In the genomic region with DNA sequence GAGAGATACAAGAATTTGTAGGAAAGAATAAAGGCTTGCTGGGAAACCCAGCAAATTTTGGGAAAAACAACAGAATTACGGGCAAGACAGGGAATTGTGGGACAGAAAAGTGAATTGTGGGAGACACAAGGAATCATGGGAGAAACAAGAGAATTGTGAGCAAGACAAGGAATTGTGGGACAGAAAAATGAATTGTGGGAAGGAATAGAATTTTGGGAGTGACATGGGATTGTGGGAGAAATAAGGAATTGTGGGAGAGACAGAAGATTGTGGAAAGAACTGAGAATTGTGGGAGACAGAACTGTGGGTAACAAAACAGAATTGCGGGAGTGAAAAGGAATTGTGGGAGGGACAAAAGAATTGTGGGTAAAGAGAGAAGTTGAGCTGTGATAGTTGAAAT, we compare ENCODE assay signal across 2 cellular contexts.
TF ChIP-seq lines count a peak whose summit lies in the region.

No MANE protein-coding gene starts in this region.

TF ChIP-seq in HepG2, 621 proteins besides CTCF, POLR2A, EP300 and RAD21:
- TF ChIP-seq, protein P1, sequence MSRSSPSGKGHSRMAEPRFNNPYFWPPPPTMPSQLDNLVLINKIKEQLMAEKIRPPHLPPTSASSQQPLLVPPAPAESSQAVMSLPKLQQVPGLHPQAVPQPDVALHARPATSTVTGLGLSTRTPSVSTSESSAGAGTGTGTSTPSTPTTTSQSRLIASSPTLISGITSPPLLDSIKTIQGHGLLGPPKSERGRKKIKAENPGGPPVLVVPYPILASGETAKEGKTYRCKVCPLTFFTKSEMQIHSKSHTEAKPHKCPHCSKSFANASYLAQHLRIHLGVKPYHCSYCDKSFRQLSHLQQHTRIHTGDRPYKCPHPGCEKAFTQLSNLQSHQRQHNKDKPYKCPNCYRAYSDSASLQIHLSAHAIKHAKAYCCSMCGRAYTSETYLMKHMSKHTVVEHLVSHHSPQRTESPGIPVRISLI (CRISPR knock-in tag; IDR thresholded peaks at IDR 0.05; ENCODE audit: borderline replicate concordance), result no peak
- peak; percentile 67; the same call in 1 of the 2 replicates for TF ChIP-seq PHF20 (CRISPR knock-in tag; IDR thresholded peaks at IDR 0.05)
- no peak for TF ChIP-seq RNF2 (conservative IDR thresholded peaks at IDR 0.05; ENCODE audit: low read depth)
- TF ChIP-seq ZNF274 (CRISPR knock-in tag; IDR thresholded peaks at IDR 0.05), result no peak
- TF ChIP-seq, protein P2, sequence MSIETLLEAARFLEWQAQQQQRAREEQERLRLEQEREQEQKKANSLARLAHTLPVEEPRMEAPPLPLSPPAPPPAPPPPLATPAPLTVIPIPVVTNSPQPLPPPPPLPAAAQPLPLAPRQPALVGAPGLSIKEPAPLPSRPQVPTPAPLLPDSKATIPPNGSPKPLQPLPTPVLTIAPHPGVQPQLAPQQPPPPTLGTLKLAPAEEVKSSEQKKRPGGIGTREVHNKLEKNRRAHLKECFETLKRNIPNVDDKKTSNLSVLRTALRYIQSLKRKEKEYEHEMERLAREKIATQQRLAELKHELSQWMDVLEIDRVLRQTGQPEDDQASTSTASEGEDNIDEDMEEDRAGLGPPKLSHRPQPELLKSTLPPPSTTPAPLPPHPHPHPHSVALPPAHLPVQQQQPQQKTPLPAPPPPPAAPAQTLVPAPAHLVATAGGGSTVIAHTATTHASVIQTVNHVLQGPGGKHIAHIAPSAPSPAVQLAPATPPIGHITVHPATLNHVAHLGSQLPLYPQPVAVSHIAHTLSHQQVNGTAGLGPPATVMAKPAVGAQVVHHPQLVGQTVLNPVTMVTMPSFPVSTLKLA (IDR thresholded peaks at IDR 0.05), result no peak
- TF ChIP-seq ZNF143 (CRISPR knock-in tag; IDR thresholded peaks at IDR 0.05), result peak; percentile 88
- TF ChIP-seq, protein P3, sequence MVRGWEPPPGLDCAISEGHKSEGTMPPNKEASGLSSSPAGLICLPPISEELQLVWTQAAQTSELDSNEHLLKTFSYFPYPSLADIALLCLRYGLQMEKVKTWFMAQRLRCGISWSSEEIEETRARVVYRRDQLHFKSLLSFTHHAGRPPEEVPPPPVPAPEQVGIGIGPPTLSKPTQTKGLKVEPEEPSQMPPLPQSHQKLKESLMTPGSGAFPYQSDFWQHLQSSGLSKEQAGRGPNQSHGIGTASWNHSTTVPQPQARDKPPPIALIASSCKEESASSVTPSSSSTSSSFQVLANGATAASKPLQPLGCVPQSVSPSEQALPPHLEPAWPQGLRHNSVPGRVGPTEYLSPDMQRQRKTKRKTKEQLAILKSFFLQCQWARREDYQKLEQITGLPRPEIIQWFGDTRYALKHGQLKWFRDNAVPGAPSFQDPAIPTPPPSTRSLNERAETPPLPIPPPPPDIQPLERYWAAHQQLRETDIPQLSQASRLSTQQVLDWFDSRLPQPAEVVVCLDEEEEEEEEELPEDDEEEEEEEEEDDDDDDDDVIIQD (CRISPR knock-in tag; IDR thresholded peaks at IDR 0.05; ENCODE audit: low read depth), result peak; percentile 82
- TF ChIP-seq KAT8 (CRISPR knock-in tag; IDR thresholded peaks at IDR 0.05), result peak; percentile 55
- peak; percentile 83 for TF ChIP-seq POGZ (CRISPR knock-in tag; IDR thresholded peaks at IDR 0.05)
- TF ChIP-seq, protein P4, sequence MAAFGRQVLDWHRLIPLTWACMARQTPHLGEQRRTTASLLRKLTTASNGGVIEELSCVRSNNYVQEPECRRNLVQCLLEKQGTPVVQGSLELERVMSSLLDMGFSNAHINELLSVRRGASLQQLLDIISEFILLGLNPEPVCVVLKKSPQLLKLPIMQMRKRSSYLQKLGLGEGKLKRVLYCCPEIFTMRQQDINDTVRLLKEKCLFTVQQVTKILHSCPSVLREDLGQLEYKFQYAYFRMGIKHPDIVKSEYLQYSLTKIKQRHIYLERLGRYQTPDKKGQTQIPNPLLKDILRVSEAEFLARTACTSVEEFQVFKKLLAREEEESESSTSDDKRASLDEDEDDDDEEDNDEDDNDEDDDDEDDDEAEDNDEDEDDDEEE (CRISPR knock-in tag; IDR thresholded peaks at IDR 0.05), result no peak
- TF ChIP-seq MLLT10 (CRISPR knock-in tag; IDR thresholded peaks at IDR 0.05), result no peak
- TF ChIP-seq RBM22 (optimal IDR thresholded peaks at IDR 0.05; ENCODE audit: low read length), result no peak
- no peak for TF ChIP-seq KLF9 (CRISPR knock-in tag; IDR thresholded peaks at IDR 0.05; ENCODE audit: low read depth)
- no peak for TF ChIP-seq ZMYM3 (CRISPR knock-in tag; IDR thresholded peaks at IDR 0.05)
- TF ChIP-seq RFXAP (CRISPR knock-in tag; IDR thresholded peaks at IDR 0.05; ENCODE audit: borderline replicate concordance), result no peak
- 0 out of 2 replicates have a peak, but pooled peaks have one; percentile 28 for TF ChIP-seq CREM (IDR thresholded peaks at IDR 0.05)
- no peak for TF ChIP-seq CREM (CRISPR knock-in tag; IDR thresholded peaks at IDR 0.05)
- no peak for TF ChIP-seq HOXD1 (CRISPR knock-in tag; IDR thresholded peaks at IDR 0.05)
- peak; percentile 86 for TF ChIP-seq GATAD1 (CRISPR knock-in tag; IDR thresholded peaks at IDR 0.05)
- TF ChIP-seq ZC3H13 (CRISPR knock-in tag; IDR thresholded peaks at IDR 0.05), result no peak
- no peak for TF ChIP-seq ZNF850 (CRISPR knock-in tag; conservative IDR thresholded peaks at IDR 0.05)
- no peak for TF ChIP-seq ZNF224 (CRISPR knock-in tag; IDR thresholded peaks at IDR 0.05)
- TF ChIP-seq GABPA (IDR thresholded peaks at IDR 0.05; ENCODE audit: low read depth, low read length), result no peak
- TF ChIP-seq GABPA (CRISPR knock-in tag; IDR thresholded peaks at IDR 0.05; ENCODE audit: low read depth), result peak; percentile 71; the same call in 1 of the 2 replicates
- TF ChIP-seq THAP11 (CRISPR knock-in tag; IDR thresholded peaks at IDR 0.05), result peak; percentile 64; the same call in 1 of the 2 replicates
- no peak for TF ChIP-seq RORA (CRISPR knock-in tag; IDR thresholded peaks at IDR 0.05)
- peak; percentile 48; the same call in 1 of the 2 replicates for TF ChIP-seq YEATS2 (CRISPR knock-in tag; IDR thresholded peaks at IDR 0.05; ENCODE audit: borderline replicate concordance)

TF ChIP-seq in GM12878, 131 proteins besides CTCF, POLR2A, EP300 and RAD21:
- TF ChIP-seq, protein P5, sequence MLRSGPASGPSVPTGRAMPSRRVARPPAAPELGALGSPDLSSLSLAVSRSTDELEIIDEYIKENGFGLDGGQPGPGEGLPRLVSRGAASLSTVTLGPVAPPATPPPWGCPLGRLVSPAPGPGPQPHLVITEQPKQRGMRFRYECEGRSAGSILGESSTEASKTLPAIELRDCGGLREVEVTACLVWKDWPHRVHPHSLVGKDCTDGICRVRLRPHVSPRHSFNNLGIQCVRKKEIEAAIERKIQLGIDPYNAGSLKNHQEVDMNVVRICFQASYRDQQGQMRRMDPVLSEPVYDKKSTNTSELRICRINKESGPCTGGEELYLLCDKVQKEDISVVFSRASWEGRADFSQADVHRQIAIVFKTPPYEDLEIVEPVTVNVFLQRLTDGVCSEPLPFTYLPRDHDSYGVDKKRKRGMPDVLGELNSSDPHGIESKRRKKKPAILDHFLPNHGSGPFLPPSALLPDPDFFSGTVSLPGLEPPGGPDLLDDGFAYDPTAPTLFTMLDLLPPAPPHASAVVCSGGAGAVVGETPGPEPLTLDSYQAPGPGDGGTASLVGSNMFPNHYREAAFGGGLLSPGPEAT (IDR thresholded peaks at IDR 0.05; ENCODE audit: low read depth), result 0 out of 2 replicates have a peak, but pooled peaks have one; percentile 17
- TF ChIP-seq MTA3 (IDR thresholded peaks at IDR 0.05; ENCODE audit: borderline replicate concordance, low read length) (no peak), IKZF2 (IDR thresholded peaks at IDR 0.05) (0 out of 4 replicates have a peak, but pooled peaks of 1 of the 2 experiments have one; percentile 21)
